Comparison of ENCODE assay signal across 8 cellular contexts in genomic region chr15:31871159-31871886, GRCh38. TPM values are rescaled to one million over a fixed set of nuclear protein-coding genes. Genes with fewer than 3 reads are reported as not detected.
DNase-seq lines count a peak whose midpoint lies in the region; ATAC-seq, FAIRE-seq and TF ChIP-seq lines count a peak whose summit lies in the region.

No MANE protein-coding gene starts in this region.

- peak overlapping the region; percentile 81 for H3K27ac Mint-ChIP-seq in activated naive CD8-positive, alpha-beta T cell treated with anti-CD3 and anti-CD28 coated beads, Interleukin-2, amount 50 U/mL, for 24 hours

- no peak for DNase-seq in BJ (ENCODE audit: low read depth)
- DNase-seq in activated naive CD8-positive, alpha-beta T cell treated with anti-CD3 and anti-CD28 coated beads, Interleukin-2, amount 50 U/mL, for 24 hours = no peak
- DNase-seq in kidney = no peak
- no peak for DNase-seq in suprapubic skin (ENCODE audit: low spot score in 2 of 2)
- no peak for DNase-seq in DMS153 treated with DMSO at 0.1 percent for 48 hours (lab: John Stamatoyannopoulos, UW; ENCODE audit: unreplicated experiment)
- no peak for DNase-seq in NCI-H226
- no peak for DNase-seq in NCI-H2081 (lab: John Stamatoyannopoulos, UW)

- H3K9me3 Mint-ChIP-seq in activated naive CD8-positive, alpha-beta T cell treated with anti-CD3 and anti-CD28 coated beads, Interleukin-2, amount 50 U/mL, for 24 hours = no peaks in the 10 kb centered on the region

- intact Hi-C loops in kidney (cut with DNase I) = no loop called here

- peaks cover 31% of the 10 kb centered on the region for H3K27me3 Mint-ChIP-seq in activated naive CD8-positive, alpha-beta T cell treated with anti-CD3 and anti-CD28 coated beads, Interleukin-2, amount 50 U/mL, for 24 hours

- peak overlapping the region in 1 of 2 donors; percentile 44 for H3K9ac ChIP-seq in kidney (ENCODE audit: low read length in 2 of 2)

- H3K4me3 ChIP-seq in BJ (ENCODE audit: low read depth, low read length) = peak overlapping the region; percentile 40
- H3K4me3 ChIP-seq in kidney (ENCODE audit: low read length in 2 of 2) = peak overlapping the region; percentile 54 to 76
- peak overlapping the region; percentile 78 for H3K4me3 ChIP-seq in suprapubic skin

- peaks cover 0 to 8% of the 10 kb centered on the region in 2 donors for H3K4me1 ChIP-seq in kidney (ENCODE audit: control insufficient read depth in 1 of 2, insufficient read depth in 1 of 2, low read depth in 1 of 2, low read length in 2 of 2)
- peaks cover 13% of the 10 kb centered on the region for H3K4me1 ChIP-seq in suprapubic skin

- H3K36me3 Mint-ChIP-seq in activated naive CD8-positive, alpha-beta T cell treated with anti-CD3 and anti-CD28 coated beads, Interleukin-2, amount 50 U/mL, for 24 hours (ENCODE audit: low read depth) = no peaks in the 10 kb centered on the region

- POLR2A ChIA-PET in BJ (lab: Charles Lee) = no interaction called here

- 42% methylated on average over 14 of the region's 14 CpGs for WGBS in suprapubic skin

- H3K4me3 Mint-ChIP-seq in activated naive CD8-positive, alpha-beta T cell treated with anti-CD3 and anti-CD28 coated beads, Interleukin-2, amount 50 U/mL, for 24 hours = peak overlapping the region; percentile 86

- peak; percentile 11 for FAIRE-seq in kidney (lab: Jason Lieb, UNC)

- TF ChIP-seq POLR2A in suprapubic skin (IDR thresholded peaks at IDR 0.05) = no peak

- H3K9me3 ChIP-seq in kidney (ENCODE audit: control insufficient read depth in 1 of 2, low read length in 2 of 2) (no peaks in the 10 kb centered on the region), suprapubic skin (no peaks in the 10 kb centered on the region)

- H3K27me3 ChIP-seq in BJ (ENCODE audit: control insufficient read depth, insufficient read depth, low read length) (peaks cover 6% of the 10 kb centered on the region), suprapubic skin (no peaks in the 10 kb centered on the region)

- H3K36me3 ChIP-seq in BJ (ENCODE audit: control insufficient read depth, insufficient read depth, low read length) = no peaks in the 10 kb centered on the region
- H3K36me3 ChIP-seq in kidney (ENCODE audit: control insufficient read depth in 1 of 2, insufficient read depth in 2 of 2, low read length in 2 of 2) = no peaks in the 10 kb centered on the region
- no peaks in the 10 kb centered on the region for H3K36me3 ChIP-seq in suprapubic skin

- TF ChIP-seq EP300 in suprapubic skin (IDR thresholded peaks at IDR 0.05) = no peak

- peaks cover 12% of the 10 kb centered on the region for H3K4me1 Mint-ChIP-seq in activated naive CD8-positive, alpha-beta T cell treated with anti-CD3 and anti-CD28 coated beads, Interleukin-2, amount 50 U/mL, for 24 hours

- CTCF ChIA-PET in BJ (lab: Yijun Ruan, JAX) = no interaction called here

- peak; percentile 7 for ATAC-seq in HG02885 (IDR thresholded peaks at IDR 0.05; ENCODE audit: poor library complexity, unreplicated experiment)
- ATAC-seq in activated naive CD8-positive, alpha-beta T cell treated with anti-CD3 and anti-CD28 coated beads, Interleukin-2, amount 50 U/mL, for 24 hours = peak; percentile 14

- peak overlapping the region; percentile 24 to 63 for H3K27ac ChIP-seq in kidney (ENCODE audit: low read depth in 2 of 2, low read length in 2 of 2)
- H3K27ac ChIP-seq in suprapubic skin = no peak overlapping the region

- no peak for TF ChIP-seq CTCF in BJ (IDR thresholded peaks at IDR 0.05; ENCODE audit: insufficient read depth, low read depth, low read length)
- no peak for TF ChIP-seq CTCF in kidney (IDR thresholded peaks at IDR 0.05; ENCODE audit: borderline replicate concordance, extremely low read depth, insufficient read depth)
- TF ChIP-seq CTCF in suprapubic skin (IDR thresholded peaks at IDR 0.05) = no peak

RNA-seq across cellular contexts. Expression of gene OTUD7A, which starts 0.8 kb away (rescaled TPM):
- polyA plus RNA-seq in BJ (2011; rRNA removed) = 0.02 and 0.36 TPM in 2 replicates
- polyA minus RNA-seq in BJ (2011; rRNA and poly(A)+ RNA removed) = under 0.01 and 0.15 TPM in 2 replicates
- 3.1 TPM for total RNA-seq in kidney
- polyA plus RNA-seq in kidney (ENCODE audit: insufficient read depth, low read depth, low replicate concordance) = 0.41 TPM
- 10 to 100 TPM in 2 of 4 donors, 1 to 10 TPM in 2; 9.4 to 13.8 (median 10.2) TPM for total RNA-seq in suprapubic skin
